ENCODE assay signal across 8 cellular contexts in the genomic region with DNA sequence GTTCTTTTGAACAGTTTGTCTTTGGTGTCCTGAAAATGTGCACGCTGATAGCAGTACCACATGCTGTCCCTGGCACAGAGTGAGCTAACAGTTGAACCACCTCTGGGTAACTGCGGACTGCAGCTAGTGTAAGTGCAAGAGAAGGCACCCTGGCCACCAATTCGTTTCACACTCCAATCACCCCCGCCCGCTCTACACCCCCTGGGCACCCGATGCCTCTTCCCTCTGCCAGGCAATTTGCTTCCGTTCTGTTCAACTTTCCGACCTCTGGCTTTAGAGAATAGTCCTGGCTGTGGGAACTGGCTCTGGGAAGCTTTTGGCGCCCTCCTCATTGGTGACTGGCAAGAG. TPM values are rescaled to one million over a fixed set of nuclear protein-coding genes. Genes with fewer than 3 reads are reported as not detected.
A peak's percentile ranks its signal among the peaks of the same experiment; 100 is the strongest.
DNase-seq lines count a peak whose midpoint lies in the region; ATAC-seq and TF ChIP-seq lines count a peak whose summit lies in the region.

No MANE protein-coding gene starts in this region.

- TF ChIP-seq EP300 in transverse colon (IDR thresholded peaks at IDR 0.05; ENCODE audit: low read depth) = no peak

- peaks cover 0 to 12% of the 10 kb centered on the region in 2 donors for H3K4me1 ChIP-seq in muscle layer of duodenum (ENCODE audit: control insufficient read depth in 1 of 2, insufficient read depth in 2 of 2, low read length in 2 of 2)
- H3K4me1 ChIP-seq in transverse colon = peaks cover 0 to 24% (median 9%) of the 10 kb centered on the region in 4 donors

- no peak for TF ChIP-seq POLR2A in transverse colon (IDR thresholded peaks at IDR 0.05)

- H3K36me3 ChIP-seq in muscle layer of duodenum (ENCODE audit: control insufficient read depth in 1 of 2, insufficient read depth in 2 of 2, low read length in 2 of 2) (no peaks in the 10 kb centered on the region), transverse colon (no peaks in the 10 kb centered on the region)

- DNase-seq in T follicular helper cell (ENCODE audit: low read depth) (peak; percentile 3), transverse colon (peak; percentile 25), retina (no peak), NCI-H187 treated with DMSO at 0.1 percent for 48 hours (lab: John Stamatoyannopoulos, UW) (no peak)

- intact Hi-C loops in transverse colon (cut with DNase I; ENCODE audit: low total_unique reads) = no loop called here

- H3K27me3 ChIP-seq in muscle layer of duodenum (ENCODE audit: low read depth, low read length) = peaks cover 3% of the 10 kb centered on the region
- H3K27me3 ChIP-seq in transverse colon = peaks cover 5% of the 10 kb centered on the region

- H3K27ac ChIP-seq in cingulate gyrus (ENCODE audit: low read depth, low read length) (peak overlapping the region; percentile 92), muscle layer of duodenum (ENCODE audit: low read length) (no peak overlapping the region), transverse colon (peak overlapping the region; percentile 54 to 76 (median 69))

- ATAC-seq in GM18517 (IDR thresholded peaks at IDR 0.05; ENCODE audit: unreplicated experiment) = peak; percentile 31
- peak; percentile 4 for ATAC-seq in HG02870 (IDR thresholded peaks at IDR 0.05; ENCODE audit: unreplicated experiment)

- WGBS in transverse colon (ENCODE audit: low coverage in 1 of 2), 2 donors = 14 to 17% methylated on average over 1 to 9 of the region's 9 CpGs

- H3K4me3 ChIP-seq in muscle layer of duodenum (ENCODE audit: low read depth in 1 of 2, low read length in 2 of 2) (peak overlapping the region; percentile 64 to 80), transverse colon (peak overlapping the region; percentile 44 to 86 (median 70))

- H3K9me3 ChIP-seq in muscle layer of duodenum (ENCODE audit: control insufficient read depth in 1 of 2, low read length in 2 of 2) = no peaks in the 10 kb centered on the region
- no peaks in the 10 kb centered on the region for H3K9me3 ChIP-seq in transverse colon

- in situ Hi-C loops in transverse colon (cut with MboI; ENCODE audit: low pct_ligation_motif_present in 1 of 4, low pct_unique_long_range_greater_than_20kb in 1 of 4, low sequenced_read_pairs in 3 of 4) = no loop called here

- TF ChIP-seq CTCF in transverse colon (IDR thresholded peaks at IDR 0.05) = no peak

RNA-seq across cellular contexts. Expression of a gene that starts 1.4 kb away (rescaled TPM):
- 10 to 100 TPM in 2 of 4 donors, 1 to 10 TPM in 2; 5.2 to 64.7 (median 14.5) TPM for total RNA-seq in transverse colon

Comparison
In these comparisons a context has a peak if more than half of its experiments do, and no peak if none do; other contexts are left out.
1. DNase-seq: peak in T follicular helper cell (single experiment) and transverse colon (single experiment); none in retina (single experiment) and NCI-H187 treated with DMSO at 0.1 percent for 48 hours (single experiment).